12 cellular contexts compared by ENCODE assay signal in genomic region chr11:77074205-77074604, GRCh38. TPM values are rescaled to one million over a fixed set of nuclear protein-coding genes. Genes with fewer than 3 reads are reported as not detected.
DNase-seq lines count a peak whose midpoint lies in the region; ATAC-seq, FAIRE-seq and TF ChIP-seq lines count a peak whose summit lies in the region.
"Had no signal": no experiment of that assay in that cellular context is flagged by ENCODE, and none has a peak within 500 bp of the region (broad histone marks: within the 10 kb centered on the region; RNA-seq: fewer than 3 reads in every experiment).

No MANE protein-coding gene starts in this region.

- no peak for TF ChIP-seq CTCF in coronary artery (IDR thresholded peaks at IDR 0.05)
- no peak for TF ChIP-seq CTCF in tibial artery (IDR thresholded peaks at IDR 0.05)

- ATAC-seq in GM18870 (IDR thresholded peaks at IDR 0.05; ENCODE audit: unreplicated experiment), result no peak
- ATAC-seq: stimulated activated naive CD8-positive, alpha-beta T cell treated with anti-CD3 and anti-CD28 coated beads, Interleukin-15, amount 100 ng/mL, for 72 hours had no signal

- FAIRE-seq in GM12892 (lab: Jason Lieb, UNC), result no peak

- TF ChIP-seq POLR2A in GM12892 (IDR thresholded peaks at IDR 0.05; ENCODE audit: low read depth, low read length), result no peak

- no peaks in the 10 kb centered on the region for H3K9me3 ChIP-seq in tibial artery

- peak; percentile 64 for DNase-seq in DMS53 (lab: John Stamatoyannopoulos, UW)
- no peak for DNase-seq in DMS53 treated with DMSO at 0.1 percent for 48 hours (lab: John Stamatoyannopoulos, UW; ENCODE audit: unreplicated experiment)
- peak; percentile 64 for DNase-seq in coronary artery (ENCODE audit: low spot score)
- DNase-seq in mucosa of gallbladder (ENCODE audit: low spot score), result peak; percentile 59
- peak in 1 of 2 donors; percentile 60 for DNase-seq in tibial artery
- DNase-seq in OCI-M1 (lab: John Stamatoyannopoulos, UW), result no peak
- DNase-seq in GM12892 (ENCODE audit: insufficient read length), result no peak
- DNase-seq: activated CD4-positive, alpha-beta T cell treated with anti-CD3 and anti-CD28 coated beads, Interleukin-2, amount 10 ng/mL, durations not matched to agents 24 days and 14 days; stimulated activated naive CD8-positive, alpha-beta T cell treated with anti-CD3 and anti-CD28 coated beads, Interleukin-15, amount 100 ng/mL, for 72 hours had no signal

- intact Hi-C loops in tibial artery (cut with DNase I; ENCODE audit: low total_unique reads), result no loop called here

- no peaks in the 10 kb centered on the region for H3K36me3 ChIP-seq in tibial artery

- no peak overlapping the region for H3K4me3 ChIP-seq in coronary artery
- H3K4me3 ChIP-seq in tibial artery, result no peak overlapping the region

- H3K4me1 ChIP-seq in tibial artery, result peaks cover 0 to 32% (median 29%) of the 10 kb centered on the region in 4 donors

- H3K27me3 ChIP-seq in tibial artery, result no peaks in the 10 kb centered on the region

- H3K27ac ChIP-seq in coronary artery, result peak overlapping the region; percentile 91 to 94
- H3K27ac ChIP-seq in tibial artery, result peak overlapping the region; percentile 74 to 86

RNA-seq across cellular contexts. Expression of gene CAPN5, which starts 7.4 kb away (rescaled TPM):
- 197 TPM for total RNA-seq in mucosa of gallbladder
- polyA plus RNA-seq in GM12892 (2012; ENCODE audit: missing spikeins), result not detected

RNA-seq across cellular contexts. Expression of gene OMP, which starts 28.4 kb away (rescaled TPM):
- 10.4 TPM for total RNA-seq in mucosa of gallbladder
- not detected for polyA plus RNA-seq in GM12892 (2012; ENCODE audit: missing spikeins)
- total RNA-seq: A673; activated CD4-positive, alpha-beta T cell treated with anti-CD3 and anti-CD28 coated beads, Interleukin-2, amount 10 ng/mL, durations not matched to agents 24 days and 14 days; esophagus mucosa had no signal

RNA-seq across cellular contexts. Expression of gene B3GNT6, which starts 40.0 kb away (rescaled TPM):
- total RNA-seq in mucosa of gallbladder, result not detected
- polyA plus RNA-seq in GM12892 (2012; ENCODE audit: missing spikeins), result not detected
- total RNA-seq: A673; activated CD4-positive, alpha-beta T cell treated with anti-CD3 and anti-CD28 coated beads, Interleukin-2, amount 10 ng/mL, durations not matched to agents 24 days and 14 days had no signal

RNA-seq across cellular contexts. Expression of gene MYO7A, which starts 53.8 kb away (rescaled TPM):
- 21.0 TPM for total RNA-seq in mucosa of gallbladder
- 0.06 TPM for polyA plus RNA-seq in GM12892 (2012; ENCODE audit: missing spikeins)
- total RNA-seq: A673 had no signal

Comparison
In these comparisons a context has a peak if more than half of its experiments do, and no peak if none do; other contexts are left out.
1. DNase-seq: peak in DMS53 (single experiment), coronary artery (single experiment) and mucosa of gallbladder (single experiment); none in DMS53 treated with DMSO at 0.1 percent for 48 hours (single experiment), OCI-M1 (single experiment) and GM12892 (single experiment).